ENCODE assay signal across 11 cellular contexts in the genomic region with DNA sequence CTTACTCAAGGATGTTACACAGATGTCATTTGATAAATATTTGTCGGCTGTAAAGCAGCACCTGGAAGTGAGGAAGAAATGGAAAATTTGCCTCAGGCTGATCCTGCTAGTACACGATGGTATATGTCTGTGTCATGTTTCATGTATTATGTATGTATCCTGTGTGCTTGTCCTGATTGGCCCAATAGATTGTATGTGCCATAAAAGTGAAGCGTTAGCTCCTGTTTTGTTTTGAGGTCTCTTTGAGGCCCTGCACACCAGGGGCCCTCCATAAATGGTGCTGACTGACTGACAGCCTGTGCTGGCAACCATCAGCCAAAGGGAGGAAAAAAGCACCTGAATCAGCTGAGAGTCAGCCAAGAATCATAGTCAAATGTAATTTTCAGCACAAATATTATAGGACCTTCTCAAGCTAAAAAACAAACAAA. TPM values are rescaled to one million over a fixed set of nuclear protein-coding genes. Genes with fewer than 3 reads are reported as not detected.
A peak's percentile ranks its signal among the peaks of the same experiment; 100 is the strongest.
DNase-seq lines count a peak whose midpoint lies in the region; ATAC-seq and TF ChIP-seq lines count a peak whose summit lies in the region.
"Had no signal": no experiment of that assay in that cellular context is flagged by ENCODE, and none has a peak within 500 bp of the region (broad histone marks: within the 10 kb centered on the region; RNA-seq: fewer than 3 reads in every experiment).

No MANE protein-coding gene starts in this region.

- no peaks in the 10 kb centered on the region for H3K9me3 ChIP-seq in OCI-LY7 (ENCODE audit: low read length)
- no peaks in the 10 kb centered on the region for H3K9me3 ChIP-seq in sigmoid colon
- H3K9me3 ChIP-seq in transverse colon: no peaks in the 10 kb centered on the region

- TF ChIP-seq CTCF in OCI-LY7 (conservative IDR thresholded peaks at IDR 0.05; ENCODE audit: low read length): no peak
- no peak for TF ChIP-seq CTCF in sigmoid colon (IDR thresholded peaks at IDR 0.05)
- TF ChIP-seq CTCF in transverse colon (IDR thresholded peaks at IDR 0.05): no peak

- H3K4me2 ChIP-seq in OCI-LY7 (ENCODE audit: low read length): peak overlapping the region; percentile 42
- H3K4me2 ChIP-seq: smooth muscle cell had no signal

- H3K4me1 ChIP-seq in OCI-LY7 (ENCODE audit: insufficient read depth, low read length, poor library complexity, severe bottlenecking) (peaks cover 54% of the 10 kb centered on the region), sigmoid colon (peaks cover 0 to 25% (median 20%) of the 10 kb centered on the region in 4 donors), transverse colon (peaks cover 4 to 12% (median 6%) of the 10 kb centered on the region in 4 donors)

- peaks cover 3% of the 10 kb centered on the region for H3K9me3 Mint-ChIP-seq in activated CD4-positive, alpha-beta T cell treated with anti-CD3 and anti-CD28 coated beads, Interleukin-2, amount 10 ng/mL, durations not matched to agents 7 days and 5 days
- H3K9me3 Mint-ChIP-seq in dendritic cell treated with granulocyte-macrophage colony-stimulating factor and Interleukin-4, amounts not matched to agents 40 ng/mL and 50 ng/mL, for 4 days: no peaks in the 10 kb centered on the region

- H3K4me1 Mint-ChIP-seq in activated CD4-positive, alpha-beta T cell treated with anti-CD3 and anti-CD28 coated beads, Interleukin-2, amount 10 ng/mL, durations not matched to agents 7 days and 5 days: peaks cover 44% of the 10 kb centered on the region
- H3K4me1 Mint-ChIP-seq in dendritic cell treated with granulocyte-macrophage colony-stimulating factor and Interleukin-4, amounts not matched to agents 40 ng/mL and 50 ng/mL, for 4 days (ENCODE audit: low read depth): peaks cover 16% of the 10 kb centered on the region

- peak overlapping the region; percentile 82 for H3K27ac Mint-ChIP-seq in activated CD4-positive, alpha-beta T cell treated with anti-CD3 and anti-CD28 coated beads, Interleukin-2, amount 10 ng/mL, durations not matched to agents 7 days and 5 days
- peak overlapping the region; percentile 18 for H3K27ac Mint-ChIP-seq in dendritic cell treated with granulocyte-macrophage colony-stimulating factor and Interleukin-4, amounts not matched to agents 40 ng/mL and 50 ng/mL, for 4 days

- H3K36me3 ChIP-seq in OCI-LY7 (ENCODE audit: insufficient read depth, low read length): peaks cover 10% of the 10 kb centered on the region
- H3K36me3 ChIP-seq in sigmoid colon: no peaks in the 10 kb centered on the region
- H3K36me3 ChIP-seq in transverse colon: peaks cover 0 to 3% (median 0%) of the 10 kb centered on the region in 4 donors

- intact Hi-C loops in OCI-LY7 (cut with micrococcal nuclease; ENCODE audit: unreplicated experiment): no loop called here
- intact Hi-C loops in dendritic cell treated with granulocyte-macrophage colony-stimulating factor and Interleukin-4, amounts not matched to agents 40 ng/mL and 50 ng/mL, for 4 days (cut with micrococcal nuclease): no loop called here
- intact Hi-C loops in sigmoid colon (cut with DNase I): no loop called here
- intact Hi-C loops in transverse colon (cut with DNase I; ENCODE audit: low total_unique reads): no loop called here

- TF ChIP-seq EP300 in sigmoid colon (IDR thresholded peaks at IDR 0.05): no peak
- no peak for TF ChIP-seq EP300 in transverse colon (IDR thresholded peaks at IDR 0.05; ENCODE audit: low read depth)

- peak; percentile 25 for DNase-seq in activated CD4-positive, alpha-beta T cell treated with anti-CD3 and anti-CD28 coated beads, Interleukin-2, amount 10 ng/mL, durations not matched to agents 7 days and 5 days
- no peak for DNase-seq in activated CD4-positive, alpha-beta T cell treated with anti-CD3 and anti-CD28 coated beads for 4 hours
- DNase-seq in OCI-LY7 (ENCODE audit: low spot score) (peak; percentile 39), sigmoid colon (no peak), transverse colon (no peak)
- DNase-seq: AML-193, NCI-H1105 treated with DMSO at 0.1 percent for 48 hours had no signal

- no peak overlapping the region for H3K4me3 ChIP-seq in OCI-LY7 (ENCODE audit: low read depth, low read length, poor library complexity, severe bottlenecking)
- no peak overlapping the region for H3K4me3 ChIP-seq in sigmoid colon
- H3K4me3 ChIP-seq in transverse colon: no peak overlapping the region
- H3K4me3 ChIP-seq: smooth muscle cell had no signal

- H3K27ac ChIP-seq in OCI-LY7 (ENCODE audit: low read depth, low read length, poor library complexity, severe bottlenecking) (peak overlapping the region; percentile 53), sigmoid colon (peak overlapping the region in 3 of 4 donors; percentile 32 to 45 (median 45)), transverse colon (peak overlapping the region in 1 of 4 donors; percentile 24)

- peaks cover 56% of the 10 kb centered on the region for H3K36me3 Mint-ChIP-seq in activated CD4-positive, alpha-beta T cell treated with anti-CD3 and anti-CD28 coated beads, Interleukin-2, amount 10 ng/mL, durations not matched to agents 7 days and 5 days (ENCODE audit: low read depth)
- peaks cover 5% of the 10 kb centered on the region for H3K36me3 Mint-ChIP-seq in dendritic cell treated with granulocyte-macrophage colony-stimulating factor and Interleukin-4, amounts not matched to agents 40 ng/mL and 50 ng/mL, for 4 days (ENCODE audit: low read depth)

- no peaks in the 10 kb centered on the region for H3K79me2 ChIP-seq in OCI-LY7 (ENCODE audit: insufficient read depth, low read depth, low read length)

- in situ Hi-C loops in transverse colon (cut with MboI; ENCODE audit: low pct_ligation_motif_present in 1 of 4, low pct_unique_long_range_greater_than_20kb in 1 of 4, low sequenced_read_pairs in 3 of 4): no loop called here

- H3K27me3 ChIP-seq in sigmoid colon (no peaks in the 10 kb centered on the region), transverse colon (no peaks in the 10 kb centered on the region)

- 16 to 43% methylated on average over 3 of the region's 3 CpGs for WGBS in sigmoid colon, 2 donors
- WGBS in transverse colon (ENCODE audit: low coverage in 1 of 2), 2 donors: 30 to 42% methylated on average over 3 of the region's 3 CpGs

- ATAC-seq in HG03342 (IDR thresholded peaks at IDR 0.05; ENCODE audit: unreplicated experiment) (no peak), GM21786 (IDR thresholded peaks at IDR 0.05; ENCODE audit: unreplicated experiment) (no peak)

- H2AFZ ChIP-seq in OCI-LY7 (ENCODE audit: low read length): peak overlapping the region; percentile 48

- no peak for TF ChIP-seq POLR2A in sigmoid colon (IDR thresholded peaks at IDR 0.05)
- TF ChIP-seq POLR2A in transverse colon (IDR thresholded peaks at IDR 0.05): no peak

- H3K4me3 Mint-ChIP-seq in activated CD4-positive, alpha-beta T cell treated with anti-CD3 and anti-CD28 coated beads, Interleukin-2, amount 10 ng/mL, durations not matched to agents 7 days and 5 days: no peak overlapping the region
- H3K4me3 Mint-ChIP-seq in dendritic cell treated with granulocyte-macrophage colony-stimulating factor and Interleukin-4, amounts not matched to agents 40 ng/mL and 50 ng/mL, for 4 days: no peak overlapping the region

- no TSS peak for BruUV-seq in OCI-LY7 (replicated peaks; lab: Mats Ljungman, UMichigan)

- CTCF ChIA-PET in activated CD4-positive, alpha-beta T cell treated with anti-CD3 and anti-CD28 coated beads, Interleukin-2, amount 10 ng/mL, durations not matched to agents 7 days and 5 days (lab: Charles Lee): interaction anchor here (0.7 to 2.0 kb wide), 7 partner anchors 10 to 108 kb away, joined by 3 to 8 read pairs (median 5); no protein-coding TSS in a partner anchor
- CTCF ChIA-PET in OCI-LY7 (lab: Charles Lee; ENCODE audit: unreplicated experiment): interaction anchor here (0.8 kb wide), 1 partner anchor 39 kb away, joined by 5 read pairs; no protein-coding TSS in a partner anchor

- H3K27me3 Mint-ChIP-seq in activated CD4-positive, alpha-beta T cell treated with anti-CD3 and anti-CD28 coated beads, Interleukin-2, amount 10 ng/mL, durations not matched to agents 7 days and 5 days: no peaks in the 10 kb centered on the region
- no peaks in the 10 kb centered on the region for H3K27me3 Mint-ChIP-seq in dendritic cell treated with granulocyte-macrophage colony-stimulating factor and Interleukin-4, amounts not matched to agents 40 ng/mL and 50 ng/mL, for 4 days

- no peaks in the 10 kb centered on the region for H3K9me2 ChIP-seq in OCI-LY7 (ENCODE audit: insufficient read depth, low read length)

- POLR2A ChIA-PET in activated CD4-positive, alpha-beta T cell treated with anti-CD3 and anti-CD28 coated beads, Interleukin-2, amount 10 ng/mL, durations not matched to agents 7 days and 5 days (lab: Charles Lee): interaction anchor here (0.7 kb wide), 1 partner anchor 49 kb away, joined by 4 read pairs; no protein-coding TSS in a partner anchor
- POLR2A ChIA-PET in OCI-LY7 (lab: Charles Lee): interaction anchor here (0.6 to 2.8 kb wide), 17 partner anchors 8 to 1853 kb away, joined by 3 to 28 read pairs (median 5); a partner anchor contains a TSS

- no peaks in the 10 kb centered on the region for H4K20me1 ChIP-seq in OCI-LY7 (ENCODE audit: insufficient read depth, low read length)

RNA-seq across cellular contexts. Expression of a gene that starts 11.8 kb away (rescaled TPM):
- 10 to 100 TPM; 91.4 to 97.2 TPM for total RNA-seq in activated CD4-positive, alpha-beta T cell treated with anti-CD3 and anti-CD28 coated beads, Interleukin-2, amount 10 ng/mL, durations not matched to agents 7 days and 5 days
- 68.5 and 79.1 TPM in 2 replicates for total RNA-seq in OCI-LY7 (2014; rRNA removed; shearing (Covaris generic))
- total RNA-seq in OCI-LY7 (2022) (116 and 139 TPM in 2 replicates), sigmoid colon (10 to 100 TPM; 45.2 to 68.1 (median 59.0) TPM), transverse colon (10 to 100 TPM in 3 of 4 donors, 1 to 10 TPM in 1; 7.2 to 40.5 (median 34.8) TPM)
- polyA plus RNA-seq in sigmoid colon: 10 to 100 TPM in 1 of 3 donors, 1 to 10 TPM in 2; 1.4 to 12.7 (median 1.8) TPM

RNA-seq across cellular contexts. Expression of a gene that starts 47.7 kb away (rescaled TPM):
- total RNA-seq in activated CD4-positive, alpha-beta T cell treated with anti-CD3 and anti-CD28 coated beads, Interleukin-2, amount 10 ng/mL, durations not matched to agents 7 days and 5 days: 100 to 1,000 TPM; 122 to 138 TPM
- total RNA-seq in OCI-LY7 (2014; rRNA removed; shearing (Covaris generic)): 29.3 and 35.6 TPM in 2 replicates
- total RNA-seq in OCI-LY7 (2022) (19.5 and 26.2 TPM in 2 replicates), sigmoid colon (10 to 100 TPM in 1 of 4 donors, 1 to 10 TPM in 3; 7.7 to 10.7 (median 8.2) TPM), transverse colon (10 to 100 TPM in 3 of 4 donors, 1 to 10 TPM in 1; 7.1 to 39.1 (median 33.1) TPM)
- polyA plus RNA-seq in sigmoid colon: 10 to 100 TPM in 1 of 3 donors, under 1 TPM in 2; 0.60 to 44.9 (median 0.92) TPM
- polyA plus RNA-seq: smooth muscle cell had no signal

Comparison
In these comparisons a context has a peak if more than half of its experiments do, and no peak if none do; other contexts are left out.
1. DNase-seq: peak in activated CD4-positive, alpha-beta T cell treated with anti-CD3 and anti-CD28 coated beads, Interleukin-2, amount 10 ng/mL, durations not matched to agents 7 days and 5 days (single experiment) and OCI-LY7 (single experiment); none in activated CD4-positive, alpha-beta T cell treated with anti-CD3 and anti-CD28 coated beads for 4 hours (0 of 2), sigmoid colon (single experiment) and transverse colon (single experiment).